In the genomic region with DNA sequence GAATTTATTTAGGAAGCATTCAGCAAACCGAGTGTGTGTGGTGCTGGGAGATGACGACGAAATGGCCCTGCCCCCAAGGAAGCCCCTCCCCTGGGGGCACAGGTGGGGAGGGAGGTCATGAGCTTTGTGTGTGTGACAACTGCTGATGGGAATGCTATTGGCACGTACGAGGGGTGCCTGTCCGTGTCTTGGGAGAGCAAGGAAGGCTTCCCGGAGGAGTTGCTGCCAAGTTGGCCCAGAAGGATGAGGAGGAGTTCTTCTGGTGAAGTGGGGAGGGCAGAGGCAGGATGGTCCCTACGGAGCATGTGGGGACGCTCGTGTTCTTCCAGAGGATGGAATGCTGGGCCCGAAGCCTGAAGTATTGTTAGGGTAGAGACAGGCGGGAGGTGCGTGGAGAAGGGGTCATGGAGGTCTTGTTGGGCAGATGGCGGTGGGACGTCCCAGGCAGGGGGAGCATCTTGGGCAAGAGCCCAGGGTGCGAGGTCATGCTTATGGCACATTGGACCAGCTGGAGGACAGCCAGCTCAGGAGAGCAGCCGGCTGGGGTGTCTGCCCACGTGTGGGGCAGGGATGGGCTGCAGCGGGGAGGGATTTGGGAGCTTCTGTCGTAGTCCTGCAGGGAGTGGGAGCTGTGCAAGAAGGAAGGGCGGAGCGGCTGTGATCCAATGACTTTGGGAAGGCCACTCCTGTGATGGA, we compare ENCODE assay signal across 9 cellular contexts. TPM values are rescaled to one million over a fixed set of nuclear protein-coding genes. Genes with fewer than 3 reads are reported as not detected.
A peak's percentile ranks its signal among the peaks of the same experiment; 100 is the strongest.
DNase-seq lines count a peak whose midpoint lies in the region; ATAC-seq and TF ChIP-seq lines count a peak whose summit lies in the region.
"Had no signal": no experiment of that assay in that cellular context is flagged by ENCODE, and none has a peak within 500 bp of the region (broad histone marks: within the 10 kb centered on the region; RNA-seq: fewer than 3 reads in every experiment).

No MANE protein-coding gene starts in this region.

- POLR2A ChIA-PET in CD4-positive, alpha-beta memory T cell (lab: Charles Lee; ENCODE audit: partially characterized antibody): interaction anchor here (1.7 to 2.4 kb wide), 4 partner anchors 19 to 264 kb away, joined by 5 to 17 read pairs (median 10); a partner anchor contains a TSS

- H3K36me3 Mint-ChIP-seq in CD4-positive, alpha-beta memory T cell: peaks cover 4 to 19% of the 10 kb centered on the region in 2 donors
- H3K36me3 Mint-ChIP-seq in endodermal cell (ENCODE audit: low read depth): peaks cover 10% of the 10 kb centered on the region

- no peaks in the 10 kb centered on the region for H3K36me3 ChIP-seq in CD4-positive, alpha-beta memory T cell (ENCODE audit: insufficient read depth, low read length)
- H3K36me3 ChIP-seq in endodermal cell (ENCODE audit: control insufficient read depth, insufficient read depth, low read length) (peaks cover 8% of the 10 kb centered on the region), osteoblast (ENCODE audit: insufficient read depth, low read length) (peaks cover 52% of the 10 kb centered on the region)

- H3K27ac Mint-ChIP-seq in CD4-positive, alpha-beta memory T cell: peak overlapping the region; percentile 97 to 99 (median 98)
- H3K27ac Mint-ChIP-seq in endodermal cell: peak overlapping the region; percentile 33

- H3K4me3 ChIP-seq in CD4-positive, alpha-beta memory T cell (ENCODE audit: low read length in 2 of 2): no peak overlapping the region
- no peak overlapping the region for H3K4me3 ChIP-seq in endodermal cell (ENCODE audit: low read length)
- H3K4me3 ChIP-seq in osteoblast (ENCODE audit: insufficient read depth, low read length): no peak overlapping the region

- H3K9ac ChIP-seq in endodermal cell (ENCODE audit: extremely low read depth, low read length, poor library complexity, severe bottlenecking): no peak overlapping the region

- peaks cover 78% of the 10 kb centered on the region for H3K79me2 ChIP-seq in osteoblast (ENCODE audit: insufficient read depth, low read length)

- H2AFZ ChIP-seq in osteoblast (ENCODE audit: low read length): no peak overlapping the region

- H3K4me2 ChIP-seq in osteoblast (ENCODE audit: insufficient read depth, low read length): no peak overlapping the region

- peak overlapping the region; percentile 21 to 92 (median 86) for H3K4me3 Mint-ChIP-seq in CD4-positive, alpha-beta memory T cell
- no peak overlapping the region for H3K4me3 Mint-ChIP-seq in endodermal cell

- H3K9me3 Mint-ChIP-seq in CD4-positive, alpha-beta memory T cell: no peaks in the 10 kb centered on the region
- no peaks in the 10 kb centered on the region for H3K9me3 Mint-ChIP-seq in endodermal cell

- intact Hi-C loops in CD4-positive, alpha-beta memory T cell (cut with micrococcal nuclease): loop anchor here (2.0 to 10.0 kb wide), 3 partner anchors 13 to 267 kb away; no protein-coding TSS in a partner anchor

- no peaks in the 10 kb centered on the region for H3K9me3 ChIP-seq in CD4-positive, alpha-beta memory T cell (ENCODE audit: control insufficient read depth in 1 of 2, low read length in 2 of 2)
- H3K9me3 ChIP-seq in endodermal cell (ENCODE audit: control insufficient read depth, low read length) (no peaks in the 10 kb centered on the region), osteoblast (ENCODE audit: low read depth, low read length) (no peaks in the 10 kb centered on the region)

- no peak for TF ChIP-seq CTCF in endodermal cell (conservative IDR thresholded peaks at IDR 0.05)
- no peak for TF ChIP-seq CTCF in osteoblast (IDR thresholded peaks at IDR 0.05; ENCODE audit: extremely low read depth, low read depth, low read length)

- peaks cover 56% of the 10 kb centered on the region for H3K4me1 ChIP-seq in CD4-positive, alpha-beta memory T cell (ENCODE audit: insufficient read depth, low read length)
- no peaks in the 10 kb centered on the region for H3K4me1 ChIP-seq in endodermal cell (ENCODE audit: control insufficient read depth, insufficient read depth, low read length)
- peaks cover 57% of the 10 kb centered on the region for H3K4me1 ChIP-seq in osteoblast (ENCODE audit: insufficient read depth, low read length)

- 91 to 94% methylated on average over 18 to 22 of the region's 22 CpGs for WGBS in endodermal cell (ENCODE audit: insufficient coverage in 1 of 2, insufficient read length in 1 of 2), 2 experiments

- H3K27ac ChIP-seq in CD4-positive, alpha-beta memory T cell (ENCODE audit: low read depth, low read length): peak overlapping the region; percentile 75
- no peak overlapping the region for H3K27ac ChIP-seq in endodermal cell (ENCODE audit: low read depth, low read length)
- peak overlapping the region; percentile 100 for H3K27ac ChIP-seq in osteoblast (ENCODE audit: low read depth, low read length)

- DNase-seq in CD4-positive, alpha-beta memory T cell: no peak
- peak; percentile 29 to 81 for DNase-seq in NCI-H446 (lab: John Stamatoyannopoulos, UW)
- DNase-seq in endodermal cell: no peak
- no peak for DNase-seq in osteoblast (ENCODE audit: insufficient read length, low spot score, missing footprints)
- no peak for DNase-seq in stimulated activated CD4-positive, alpha-beta T cell treated with anti-CD3 and anti-CD28 coated beads, Interleukin-4, amount 100 ng/mL, for 4 hours
- no peak for DNase-seq in NCI-H2107 treated with DMSO at 0.1 percent for 48 hours (lab: John Stamatoyannopoulos, UW; ENCODE audit: unreplicated experiment)
- DNase-seq: NCI-H2081 had no signal

- CTCF ChIA-PET in CD4-positive, alpha-beta memory T cell (lab: Charles Lee; ENCODE audit: partially characterized antibody): interaction anchor here (1.0 to 3.7 kb wide), 8 partner anchors 9 to 268 kb away, joined by 3 to 93 read pairs (median 32); a partner anchor contains a TSS

- ATAC-seq in GM19397 (IDR thresholded peaks at IDR 0.05; ENCODE audit: unreplicated experiment): no peak
- no peak for ATAC-seq in HG02885 (IDR thresholded peaks at IDR 0.05; ENCODE audit: poor library complexity, unreplicated experiment)

- peaks cover 28 to 63% (median 38%) of the 10 kb centered on the region in 4 donors for H3K4me1 Mint-ChIP-seq in CD4-positive, alpha-beta memory T cell
- peaks cover 6% of the 10 kb centered on the region for H3K4me1 Mint-ChIP-seq in endodermal cell

- no peaks in the 10 kb centered on the region for H3K27me3 Mint-ChIP-seq in CD4-positive, alpha-beta memory T cell
- H3K27me3 Mint-ChIP-seq in endodermal cell (ENCODE audit: insufficient read depth): no peaks in the 10 kb centered on the region

- no peaks in the 10 kb centered on the region for H4K20me1 ChIP-seq in osteoblast (ENCODE audit: insufficient read depth, low read length)

- no peaks in the 10 kb centered on the region for H3K27me3 ChIP-seq in CD4-positive, alpha-beta memory T cell (ENCODE audit: insufficient read depth, low read length)
- H3K27me3 ChIP-seq in endodermal cell (ENCODE audit: control insufficient read depth, insufficient read depth, low read length, poor library complexity, severe bottlenecking) (no peaks in the 10 kb centered on the region), osteoblast (ENCODE audit: insufficient read depth, low read length) (no peaks in the 10 kb centered on the region)

RNA-seq across cellular contexts. Expression of a gene that starts 46.1 kb away (rescaled TPM):
- total RNA-seq in CD4-positive, alpha-beta memory T cell: 10 to 100 TPM; 17.2 to 17.4 TPM
- polyA plus RNA-seq in CD4-positive, alpha-beta memory T cell: 10 to 100 TPM; 14.5 to 14.6 TPM
- total RNA-seq in endodermal cell (10 to 100 TPM; 21.2 to 32.8 TPM), osteoblast (91.6 and 94.8 TPM in 2 replicates)
- 4.3 TPM for polyA plus RNA-seq in endodermal cell (2013, experiment 1 of 2)
- polyA plus RNA-seq in endodermal cell (2013, experiment 2 of 2): 4.7 TPM

Comparison
In these comparisons a context has a peak if more than half of its experiments do, and no peak if none do; other contexts are left out.
1. DNase-seq: peak in NCI-H446 (2 of 2); none in CD4-positive, alpha-beta memory T cell (0 of 5), endodermal cell (single experiment), osteoblast (single experiment), stimulated activated CD4-positive, alpha-beta T cell treated with anti-CD3 and anti-CD28 coated beads, Interleukin-4, amount 100 ng/mL, for 4 hours (0 of 2) and NCI-H2107 treated with DMSO at 0.1 percent for 48 hours (single experiment).